17 cellular contexts compared by ENCODE assay signal in the genomic region with DNA sequence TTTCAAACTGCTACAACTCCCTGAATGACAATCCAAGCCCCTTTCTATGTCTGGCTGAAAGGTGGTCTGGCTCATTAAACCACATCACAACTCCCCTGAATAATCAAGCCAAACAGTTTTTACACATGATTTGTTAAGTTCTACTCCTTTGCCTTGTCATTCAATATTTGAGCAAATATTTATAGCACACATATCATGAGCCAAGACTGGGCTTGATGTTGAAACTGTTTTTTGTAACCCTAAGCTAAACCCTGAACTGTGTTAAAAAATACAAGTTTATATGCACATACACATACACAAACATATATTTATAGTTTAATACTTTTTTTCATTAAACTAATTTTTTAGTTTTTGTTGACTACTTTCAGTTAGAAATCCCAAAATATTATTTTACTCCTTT.
DNase-seq lines count a peak whose midpoint lies in the region; ATAC-seq, FAIRE-seq and TF ChIP-seq lines count a peak whose summit lies in the region.
"Had no signal": no experiment of that assay in that cellular context is flagged by ENCODE, and none has a peak within 500 bp of the region (broad histone marks: within the 10 kb centered on the region; RNA-seq: fewer than 3 reads in every experiment).

No MANE protein-coding gene starts in this region.

- H3K9me3 ChIP-seq in DOHH2 (ENCODE audit: control insufficient read depth, insufficient read depth, low read length) (no peaks in the 10 kb centered on the region), OCI-LY7 (ENCODE audit: low read length) (no peaks in the 10 kb centered on the region; the same call in 1 of the 2 replicates), pancreas (no peaks in the 10 kb centered on the region)
- H3K9me3 ChIP-seq: BLaER1 treated with 17β-estradiol and CSF1 and Interleukin-3, amounts not matched to agents 10 nM and 100 nM; SJCRH30 had no signal

- BruUV-seq in OCI-LY7 (replicated peaks; lab: Mats Ljungman, UMichigan), result no TSS peak

- CTCF ChIA-PET in OCI-LY7 (lab: Charles Lee; ENCODE audit: unreplicated experiment), result interaction anchor here (0.6 kb wide), 1 partner anchor 1811 kb away, joined by 3 read pairs; no protein-coding TSS in a partner anchor

- peaks cover 0 to 12% of the 10 kb centered on the region in 2 donors for H3K4me1 Mint-ChIP-seq in stimulated activated naive B cell treated with anti-CD40 and anti-IgM and Interleukin-4, amounts not matched to agents 10 μg/mL and 1 μg/mL and 100 μg/mL, for 72 hours
- H3K4me1 Mint-ChIP-seq: CD8-positive, alpha-beta memory T cell had no signal

- POLR2A ChIA-PET in OCI-LY7 (lab: Charles Lee), result interaction anchor here (0.6 to 1.4 kb wide), 5 partner anchors 25 to 223 kb away, joined by 3 to 7 read pairs (median 4); a partner anchor contains a TSS

- H3K4me1 ChIP-seq in DOHH2 (ENCODE audit: control insufficient read depth, low read length) (peaks cover 66% of the 10 kb centered on the region), OCI-LY7 (ENCODE audit: insufficient read depth, low read length, poor library complexity, severe bottlenecking) (peaks cover 62% of the 10 kb centered on the region), pancreas (no peaks in the 10 kb centered on the region)

- H3K27me3 ChIP-seq in DOHH2 (ENCODE audit: control insufficient read depth, low read length) (no peaks in the 10 kb centered on the region), pancreas (no peaks in the 10 kb centered on the region)
- H3K27me3 ChIP-seq: BLaER1 treated with 17β-estradiol and CSF1 and Interleukin-3, amounts not matched to agents 10 nM and 100 nM; SJCRH30 had no signal

- H3K9me2 ChIP-seq in DOHH2 (replicated peaks; ENCODE audit: control insufficient read depth, low read length) (no peaks in the 10 kb centered on the region), OCI-LY7 (ENCODE audit: insufficient read depth, low read length) (no peaks in the 10 kb centered on the region)

- H2AFZ ChIP-seq in OCI-LY7 (ENCODE audit: low read length), result peak overlapping the region; percentile 44; the same call in 1 of the 2 replicates

- no peak for DNase-seq in OCI-LY7 (ENCODE audit: low spot score)
- DNase-seq in fibroblast of gingiva (ENCODE audit: low read depth), result peak; percentile 20
- no peak for DNase-seq in pancreas
- no peak for DNase-seq in stimulated activated naive B cell treated with anti-CD40 and anti-IgM and Interleukin-4, amounts not matched to agents 10 μg/mL and 1 μg/mL and 100 μg/mL, for 72 hours
- no peak for DNase-seq in kidney tubule cell (ENCODE audit: low spot score)
- DNase-seq: CD8-positive, alpha-beta memory T cell; DMS53; H7; HFFc6; NCI-H1436; NCI-H2029; NCI-H82; SJCRH30; SW 1271 had no signal

- no peaks in the 10 kb centered on the region for H3K36me3 Mint-ChIP-seq in stimulated activated naive B cell treated with anti-CD40 and anti-IgM and Interleukin-4, amounts not matched to agents 10 μg/mL and 1 μg/mL and 100 μg/mL, for 72 hours
- H3K36me3 Mint-ChIP-seq: CD8-positive, alpha-beta memory T cell had no signal

- peaks cover 11% of the 10 kb centered on the region for H3F3A ChIP-seq in DOHH2 (ENCODE audit: control insufficient read depth, insufficient read depth)

- H3K27ac Mint-ChIP-seq in stimulated activated naive B cell treated with anti-CD40 and anti-IgM and Interleukin-4, amounts not matched to agents 10 μg/mL and 1 μg/mL and 100 μg/mL, for 72 hours, result no peak overlapping the region
- H3K27ac Mint-ChIP-seq: CD8-positive, alpha-beta memory T cell; HFFc6 had no signal

- H3K4me2 ChIP-seq in DOHH2 (ENCODE audit: low read length) (peak overlapping the region; percentile 36), OCI-LY7 (ENCODE audit: low read length) (peak overlapping the region; percentile 46; the same call in 1 of the 2 replicates)
- H3K4me2 ChIP-seq: BLaER1 treated with 17β-estradiol and CSF1 and Interleukin-3, amounts not matched to agents 10 nM and 100 nM had no signal

- intact Hi-C loops in OCI-LY7 (cut with micrococcal nuclease; ENCODE audit: unreplicated experiment) (no loop called here), pancreas (cut with DNase I) (no loop called here)

- no peaks in the 10 kb centered on the region for H3K27me3 Mint-ChIP-seq in stimulated activated naive B cell treated with anti-CD40 and anti-IgM and Interleukin-4, amounts not matched to agents 10 μg/mL and 1 μg/mL and 100 μg/mL, for 72 hours
- H3K27me3 Mint-ChIP-seq: CD8-positive, alpha-beta memory T cell had no signal

- H4K20me1 ChIP-seq in DOHH2 (ENCODE audit: control insufficient read depth, insufficient read depth, low read depth, low read length), result no peaks in the 10 kb centered on the region
- H4K20me1 ChIP-seq in OCI-LY7 (ENCODE audit: insufficient read depth, low read length), result no peaks in the 10 kb centered on the region
- H4K20me1 ChIP-seq: BLaER1 treated with 17β-estradiol and CSF1 and Interleukin-3, amounts not matched to agents 10 nM and 100 nM had no signal

- no peaks in the 10 kb centered on the region for H3K9me3 Mint-ChIP-seq in stimulated activated naive B cell treated with anti-CD40 and anti-IgM and Interleukin-4, amounts not matched to agents 10 μg/mL and 1 μg/mL and 100 μg/mL, for 72 hours
- H3K9me3 Mint-ChIP-seq: HFFc6 had no signal

- FAIRE-seq in pancreas (lab: Jason Lieb, UNC), result peak; percentile 39

- no peak for ATAC-seq in pancreas
- no peak for ATAC-seq in HG03159 (IDR thresholded peaks at IDR 0.05; ENCODE audit: unreplicated experiment)
- no peak for ATAC-seq in stimulated activated naive B cell treated with anti-CD40 and anti-IgM and Interleukin-4, amounts not matched to agents 10 μg/mL and 1 μg/mL and 100 μg/mL, for 72 hours (replicated peaks)

- H3K4me3 ChIP-seq in DOHH2 (ENCODE audit: low read length) (no peak overlapping the region), OCI-LY7 (ENCODE audit: low read depth, low read length, poor library complexity, severe bottlenecking) (no peak overlapping the region), pancreas (no peak overlapping the region)
- H3K4me3 ChIP-seq: BLaER1 treated with 17β-estradiol and CSF1 and Interleukin-3, amounts not matched to agents 10 nM and 100 nM; SJCRH30 had no signal

- H3K79me2 ChIP-seq in DOHH2 (ENCODE audit: control insufficient read depth, low read length) (no peaks in the 10 kb centered on the region), OCI-LY7 (ENCODE audit: insufficient read depth, low read depth, low read length) (no peaks in the 10 kb centered on the region)

- H3K27ac ChIP-seq in DOHH2 (ENCODE audit: low read depth, low read length) (no peak overlapping the region), OCI-LY7 (ENCODE audit: low read depth, low read length, poor library complexity, severe bottlenecking) (no peak overlapping the region), pancreas (no peak overlapping the region)
- H3K27ac ChIP-seq: BLaER1 treated with 17β-estradiol and CSF1 and Interleukin-3, amounts not matched to agents 10 nM and 100 nM; SJCRH30 had no signal

- H3K36me3 ChIP-seq in DOHH2 (ENCODE audit: control insufficient read depth, low read length), result no peaks in the 10 kb centered on the region
- no peaks in the 10 kb centered on the region for H3K36me3 ChIP-seq in OCI-LY7 (ENCODE audit: insufficient read depth, low read length)
- H3K36me3 ChIP-seq in pancreas, result no peaks in the 10 kb centered on the region
- H3K36me3 ChIP-seq: BLaER1 treated with 17β-estradiol and CSF1 and Interleukin-3, amounts not matched to agents 10 nM and 100 nM; SJCRH30 had no signal

- no peak overlapping the region for H3K4me3 Mint-ChIP-seq in stimulated activated naive B cell treated with anti-CD40 and anti-IgM and Interleukin-4, amounts not matched to agents 10 μg/mL and 1 μg/mL and 100 μg/mL, for 72 hours
- H3K4me3 Mint-ChIP-seq: CD8-positive, alpha-beta memory T cell; HFFc6 had no signal

- no peak for TF ChIP-seq CTCF in DOHH2 (IDR thresholded peaks at IDR 0.05; ENCODE audit: low read depth, low read length, poor library complexity, severe bottlenecking)
- TF ChIP-seq CTCF in OCI-LY7 (conservative IDR thresholded peaks at IDR 0.05; ENCODE audit: low read length), result no peak
- no peak for TF ChIP-seq CTCF in pancreas (IDR thresholded peaks at IDR 0.05)
